In genomic region chr10:58627392-58627791, GRCh38 we compare ENCODE assay signal across 7 cellular contexts.
"Had no signal": no experiment of that assay in that cellular context is flagged by ENCODE, and none has a peak within 500 bp of the region (broad histone marks: within the 10 kb centered on the region; RNA-seq: fewer than 3 reads in every experiment).

No MANE protein-coding gene starts in this region.

- H3K36me3 ChIP-seq: HAP-1 had no signal

- ATAC-seq: HCT116 had no signal

- H3K4me3 ChIP-seq: GM23248, HAP-1 had no signal

- H3K9ac ChIP-seq: GM23248 had no signal

- DNase-seq: GM23248, GOT3, H7, HFFc6 had no signal

- H2AFZ ChIP-seq: GM23248 had no signal

- H3K9me3 ChIP-seq: HAP-1 had no signal

- H3K27ac ChIP-seq: GM23248, HL-60 had no signal
